ENCODE assay signal across 23 cellular contexts in the genomic region with DNA sequence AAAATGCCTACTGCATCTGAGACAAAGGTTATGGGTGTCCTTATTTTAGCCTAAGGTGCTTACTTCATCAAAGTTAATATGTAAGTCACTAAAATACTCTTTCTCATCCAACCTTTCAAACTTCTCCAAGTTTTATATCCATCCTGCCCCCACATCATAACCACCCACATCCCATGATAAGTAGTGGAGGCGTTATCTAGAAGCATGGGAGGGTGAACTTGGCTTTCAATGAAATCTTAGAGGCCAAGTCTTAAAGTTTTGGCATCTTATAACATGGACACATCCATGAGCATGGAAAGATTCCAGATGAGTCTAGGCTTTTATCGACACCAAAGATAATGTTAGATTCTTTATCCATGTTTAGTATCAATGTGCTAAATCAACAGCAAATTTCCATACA.
"Had no signal": no experiment of that assay in that cellular context is flagged by ENCODE, and none has a peak within 500 bp of the region (broad histone marks: within the 10 kb centered on the region; RNA-seq: fewer than 3 reads in every experiment).

No MANE protein-coding gene starts in this region.

- H3K27ac ChIP-seq: colonic mucosa, coronary artery, epithelial cell of prostate, esophagus muscularis mucosa, esophagus squamous epithelium, foreskin keratinocyte, gastrocnemius medialis, gastroesophageal sphincter, heart left ventricle, heart right ventricle had no signal

- H3K36me3 ChIP-seq: colonic mucosa, esophagus muscularis mucosa, esophagus squamous epithelium, gastrocnemius medialis, gastroesophageal sphincter, heart left ventricle, heart right ventricle had no signal

- H3K27me3 ChIP-seq: colonic mucosa, dorsolateral prefrontal cortex, esophagus muscularis mucosa, esophagus squamous epithelium, foreskin keratinocyte, gastrocnemius medialis, gastroesophageal sphincter, heart left ventricle, heart right ventricle had no signal

- H3K4me3 ChIP-seq: colonic mucosa, coronary artery, dorsolateral prefrontal cortex, esophagus muscularis mucosa, esophagus squamous epithelium, gastrocnemius medialis, gastroesophageal sphincter, heart left ventricle, heart right ventricle had no signal

- H3K4me1 ChIP-seq: colonic mucosa, esophagus muscularis mucosa, esophagus squamous epithelium, foreskin keratinocyte, gastrocnemius medialis, gastroesophageal sphincter, heart left ventricle, heart right ventricle had no signal

- DNase-seq: colonic mucosa; cortex of kidney; dermis blood vessel endothelial cell; dorsolateral prefrontal cortex; effector CD4-positive, alpha-beta T cell; effector CD8-positive, alpha-beta T cell; effector memory CD4-positive, alpha-beta T cell; effector memory CD8-positive, alpha-beta T cell; endodermal cell; erythroblast; esophagus squamous epithelium; foreskin fibroblast; foreskin keratinocyte; foreskin melanocyte; gastrocnemius medialis; glutamatergic neuron; head of caudate nucleus; heart left ventricle; heart right ventricle had no signal

- H3K9me3 ChIP-seq: colonic mucosa, esophagus muscularis mucosa, esophagus squamous epithelium, gastrocnemius medialis, gastroesophageal sphincter, heart left ventricle had no signal
